ENCODE assay signal across 16 cellular contexts in genomic region chr4:146329042-146329716, GRCh38.
DNase-seq lines count a peak whose midpoint lies in the region; ATAC-seq and TF ChIP-seq lines count a peak whose summit lies in the region.
"Had no signal": no experiment of that assay in that cellular context is flagged by ENCODE, and none has a peak within 500 bp of the region (broad histone marks: within the 10 kb centered on the region; RNA-seq: fewer than 3 reads in every experiment).

No MANE protein-coding gene starts in this region.

- intact Hi-C loops in left ventricle myocardium inferior (cut with micrococcal nuclease) = no loop called here

- no peaks in the 10 kb centered on the region for H3K4me1 ChIP-seq in left ventricle myocardium inferior

- H3K27me3 Mint-ChIP-seq in stimulated activated naive CD8-positive, alpha-beta T cell treated with anti-CD3 and anti-CD28 coated beads, Interleukin-15, amount 100 ng/mL, for 72 hours = no peaks in the 10 kb centered on the region
- H3K27me3 Mint-ChIP-seq: activated CD8-positive, alpha-beta T cell treated with anti-CD3 and anti-CD28 coated beads for 36 hours had no signal

- no peaks in the 10 kb centered on the region for H3K9me3 Mint-ChIP-seq in stimulated activated naive CD8-positive, alpha-beta T cell treated with anti-CD3 and anti-CD28 coated beads, Interleukin-15, amount 100 ng/mL, for 72 hours
- H3K9me3 Mint-ChIP-seq: activated CD8-positive, alpha-beta T cell treated with anti-CD3 and anti-CD28 coated beads for 36 hours had no signal

- no peak for TF ChIP-seq CTCF in fibroblast of mammary gland (conservative IDR thresholded peaks at IDR 0.05; ENCODE audit: control insufficient read depth, insufficient read depth, low read depth, low read length)
- TF ChIP-seq CTCF in retinal pigment epithelial cell (conservative IDR thresholded peaks at IDR 0.05; ENCODE audit: low read depth, low read length) = no peak
- TF ChIP-seq CTCF in left ventricle myocardium inferior (IDR thresholded peaks at IDR 0.05; ENCODE audit: borderline replicate concordance) = no peak

- no peak overlapping the region for H3K4me3 ChIP-seq in SK-N-MC
- H3K4me3 ChIP-seq in fibroblast of mammary gland (ENCODE audit: control insufficient read depth, low read depth, low read length) = no peak overlapping the region
- no peak overlapping the region for H3K4me3 ChIP-seq in retinal pigment epithelial cell (ENCODE audit: low read length)
- H3K4me3 ChIP-seq in left ventricle myocardium inferior = no peak overlapping the region

- no peak overlapping the region for H3K9ac ChIP-seq in SK-N-MC (ENCODE audit: insufficient read length)

- H3K27me3 ChIP-seq in left ventricle myocardium inferior (ENCODE audit: low read depth) = no peaks in the 10 kb centered on the region

- ATAC-seq in stimulated activated naive CD8-positive, alpha-beta T cell treated with anti-CD3 and anti-CD28 coated beads, Interleukin-15, amount 100 ng/mL, for 72 hours = no peak
- ATAC-seq: activated CD8-positive, alpha-beta T cell treated with anti-CD3 and anti-CD28 coated beads for 36 hours had no signal

- peak overlapping the region; percentile 10; the same call in 1 of the 2 replicates for H3K27ac ChIP-seq in SK-N-MC
- H3K27ac ChIP-seq in left ventricle myocardium inferior (replicated peaks) = no peak overlapping the region

- no peak overlapping the region for H3K4me3 Mint-ChIP-seq in stimulated activated naive CD8-positive, alpha-beta T cell treated with anti-CD3 and anti-CD28 coated beads, Interleukin-15, amount 100 ng/mL, for 72 hours
- H3K4me3 Mint-ChIP-seq: activated CD8-positive, alpha-beta T cell treated with anti-CD3 and anti-CD28 coated beads for 36 hours had no signal

- peaks cover 5% of the 10 kb centered on the region for H3K4me1 Mint-ChIP-seq in stimulated activated naive CD8-positive, alpha-beta T cell treated with anti-CD3 and anti-CD28 coated beads, Interleukin-15, amount 100 ng/mL, for 72 hours

- peak; percentile 59 for DNase-seq in GM03348 (ENCODE audit: low spot score)
- no peak for DNase-seq in SK-N-MC (ENCODE audit: low read depth, low spot score)
- peak; percentile 80 for DNase-seq in fibroblast of mammary gland (ENCODE audit: low read depth)
- DNase-seq in retinal pigment epithelial cell (ENCODE audit: low read depth) = peak; percentile 51
- DNase-seq in stimulated activated naive CD8-positive, alpha-beta T cell treated with anti-CD3 and anti-CD28 coated beads, Interleukin-15, amount 100 ng/mL, for 72 hours = no peak
- DNase-seq in left ventricle myocardium inferior = no peak
- DNase-seq in T-helper 1 cell = no peak
- DNase-seq in stimulated activated CD8-positive, alpha-beta memory T cell treated with anti-CD3 and anti-CD28 coated beads, Interleukin-4, amount 100 ng/mL, for 48 hours = no peak
- DNase-seq: activated CD8-positive, alpha-beta T cell treated with anti-CD3 and anti-CD28 coated beads for 36 hours; activated naive CD4-positive, alpha-beta T cell treated with anti-CD3 and anti-CD28 coated beads, Interleukin-2, amount 50 U/mL, for 16 hours; DMS 273 treated with DMSO at 0.1 percent for 48 hours; hypothalamus; Kasumi-1; midbrain; retina; substantia nigra had no signal

- no peaks in the 10 kb centered on the region for H3K9me3 ChIP-seq in SK-N-MC (ENCODE audit: low read depth, low read length)
- H3K9me3 ChIP-seq in left ventricle myocardium inferior (replicated peaks) = peaks cover 6% of the 10 kb centered on the region

- H3K27ac Mint-ChIP-seq in stimulated activated naive CD8-positive, alpha-beta T cell treated with anti-CD3 and anti-CD28 coated beads, Interleukin-15, amount 100 ng/mL, for 72 hours = no peak overlapping the region
- H3K27ac Mint-ChIP-seq: activated CD8-positive, alpha-beta T cell treated with anti-CD3 and anti-CD28 coated beads for 36 hours had no signal

- H3K36me3 ChIP-seq in SK-N-MC (ENCODE audit: insufficient read depth, low read length) (no peaks in the 10 kb centered on the region), left ventricle myocardium inferior (peaks cover 5% of the 10 kb centered on the region)

Comparison
In these comparisons a context has a peak if more than half of its experiments do, and no peak if none do; other contexts are left out.
1. DNase-seq: peak in GM03348 (single experiment), fibroblast of mammary gland (single experiment) and retinal pigment epithelial cell (single experiment); none in SK-N-MC (single experiment), stimulated activated naive CD8-positive, alpha-beta T cell treated with anti-CD3 and anti-CD28 coated beads, Interleukin-15, amount 100 ng/mL, for 72 hours (0 of 2), left ventricle myocardium inferior (single experiment), T-helper 1 cell (0 of 5) and stimulated activated CD8-positive, alpha-beta memory T cell treated with anti-CD3 and anti-CD28 coated beads, Interleukin-4, amount 100 ng/mL, for 48 hours (single experiment).